Comparison of ENCODE assay signal across 9 cellular contexts in genomic region chr13:24271231-24271610, GRCh38. TPM values are rescaled to one million over a fixed set of nuclear protein-coding genes. Genes with fewer than 3 reads are reported as not detected.
DNase-seq lines count a peak whose midpoint lies in the region; ATAC-seq and TF ChIP-seq lines count a peak whose summit lies in the region.
"Had no signal": no experiment of that assay in that cellular context is flagged by ENCODE, and none has a peak within 500 bp of the region (broad histone marks: within the 10 kb centered on the region; RNA-seq: fewer than 3 reads in every experiment).

No MANE protein-coding gene starts in this region.

- H3K27me3 ChIP-seq in DND-41 (ENCODE audit: insufficient read depth, low read length, poor library complexity): no peaks in the 10 kb centered on the region

- H3K4me1 ChIP-seq in DND-41 (ENCODE audit: insufficient read depth, low read length): peaks cover 63% of the 10 kb centered on the region

- H3K36me3 ChIP-seq in DND-41 (ENCODE audit: insufficient read depth, low read length): no peaks in the 10 kb centered on the region

- peaks cover 2% of the 10 kb centered on the region for H3K27me3 Mint-ChIP-seq in activated CD4-positive, alpha-beta memory T cell treated with anti-CD3 and anti-CD28 coated beads, Interleukin-2, amount 10 ng/mL, durations not matched to agents 7 days and 5 days

- H3K4me3 ChIP-seq in DND-41 (ENCODE audit: low read depth in 1 of 2, low read length in 2 of 2) (peak overlapping the region in 1 of 2 experiments; percentile 64; a peak in 3 of 4 replicates), fibroblast of villous mesenchyme (ENCODE audit: low read depth, low read length) (peak overlapping the region; percentile 50), skeletal muscle cell (ENCODE audit: low read depth, low read length) (peak overlapping the region; percentile 36)

- peak overlapping the region; percentile 86 for H3K4me3 Mint-ChIP-seq in activated CD4-positive, alpha-beta memory T cell treated with anti-CD3 and anti-CD28 coated beads, Interleukin-2, amount 10 ng/mL, durations not matched to agents 7 days and 5 days

- peaks cover 94% of the 10 kb centered on the region for H3K4me1 Mint-ChIP-seq in activated CD4-positive, alpha-beta memory T cell treated with anti-CD3 and anti-CD28 coated beads, Interleukin-2, amount 10 ng/mL, durations not matched to agents 7 days and 5 days

- POLR2A ChIA-PET in activated CD4-positive, alpha-beta memory T cell treated with anti-CD3 and anti-CD28 coated beads, Interleukin-2, amount 10 ng/mL, durations not matched to agents 7 days and 5 days (lab: Charles Lee): interaction anchor here (0.6 to 16.0 kb wide), 7 partner anchors 11 to 219 kb away, joined by 3 to 715 read pairs (median 3); no protein-coding TSS in a partner anchor

- CTCF ChIA-PET in activated CD4-positive, alpha-beta memory T cell treated with anti-CD3 and anti-CD28 coated beads, Interleukin-2, amount 10 ng/mL, durations not matched to agents 7 days and 5 days (lab: Charles Lee): interaction anchor here (0.9 to 3.4 kb wide), 5 partner anchors 9 to 41 kb away, joined by 3 to 31 read pairs (median 8); no protein-coding TSS in a partner anchor

- no peaks in the 10 kb centered on the region for H3K9me3 ChIP-seq in DND-41 (ENCODE audit: insufficient read depth, low read length, severe bottlenecking)

- H3K9me3 Mint-ChIP-seq in activated CD4-positive, alpha-beta memory T cell treated with anti-CD3 and anti-CD28 coated beads, Interleukin-2, amount 10 ng/mL, durations not matched to agents 7 days and 5 days: no peaks in the 10 kb centered on the region

- H4K20me1 ChIP-seq in DND-41 (ENCODE audit: insufficient read depth, low read length): no peaks in the 10 kb centered on the region

- DNase-seq in DND-41: no peak
- no peak for DNase-seq in activated CD4-positive, alpha-beta memory T cell treated with anti-CD3 and anti-CD28 coated beads, Interleukin-2, amount 10 ng/mL, durations not matched to agents 7 days and 5 days
- DNase-seq in fibroblast of villous mesenchyme (ENCODE audit: low read depth): no peak
- DNase-seq in skeletal muscle cell (ENCODE audit: low read depth): no peak
- no peak for DNase-seq in NCI-H2227 treated with DMSO at 0.1 percent for 48 hours (lab: John Stamatoyannopoulos, UW)
- DNase-seq in HUDEP-2 (lab: John Stamatoyannopoulos, UW; ENCODE audit: unreplicated experiment in 76 of 76): no peak
- no peak for DNase-seq in NK-92 (lab: John Stamatoyannopoulos, UW; ENCODE audit: unreplicated experiment)
- DNase-seq: NCI-H526 had no signal

- peak overlapping the region; percentile 96 for H3K27ac ChIP-seq in DND-41 (ENCODE audit: low read length)

- peaks cover 46% of the 10 kb centered on the region for H3K36me3 Mint-ChIP-seq in activated CD4-positive, alpha-beta memory T cell treated with anti-CD3 and anti-CD28 coated beads, Interleukin-2, amount 10 ng/mL, durations not matched to agents 7 days and 5 days (ENCODE audit: low read depth)

- no peak; the same call in 2 of the 3 replicates for ATAC-seq in DND-41 (ENCODE audit: insufficient read depth, low read depth)
- no peak for ATAC-seq in HG02884 (IDR thresholded peaks at IDR 0.05; ENCODE audit: unreplicated experiment)

- TF ChIP-seq CTCF in DND-41 (IDR thresholded peaks at IDR 0.05; ENCODE audit: borderline replicate concordance, extremely low read depth, low read length, poor library complexity, severe bottlenecking) (no peak), fibroblast of villous mesenchyme (IDR thresholded peaks at IDR 0.05; ENCODE audit: insufficient read depth, low read depth, low read length) (no peak)

- H3K79me2 ChIP-seq in DND-41 (ENCODE audit: insufficient read depth, low read length): no peaks in the 10 kb centered on the region

- peak overlapping the region; percentile 76 for H2AFZ ChIP-seq in DND-41 (ENCODE audit: low read depth, low read length)

- H3K27ac Mint-ChIP-seq in activated CD4-positive, alpha-beta memory T cell treated with anti-CD3 and anti-CD28 coated beads, Interleukin-2, amount 10 ng/mL, durations not matched to agents 7 days and 5 days: peak overlapping the region; percentile 97

- H3K4me2 ChIP-seq in DND-41 (ENCODE audit: insufficient read depth, low read length): peak overlapping the region; percentile 86

- H3K9ac ChIP-seq in DND-41 (ENCODE audit: low read depth, low read length): peak overlapping the region; percentile 80

RNA-seq across cellular contexts. Expression of gene C1QTNF9, which starts 38.2 kb away (rescaled TPM):
- not detected for total RNA-seq in activated CD4-positive, alpha-beta memory T cell treated with anti-CD3 and anti-CD28 coated beads, Interleukin-2, amount 10 ng/mL, durations not matched to agents 7 days and 5 days
- not detected in 2 replicates for total RNA-seq in fibroblast of villous mesenchyme
